Comparison of ENCODE assay signal across 9 cellular contexts in genomic region chr1:204287466-204287881, GRCh38.
DNase-seq lines count a peak whose midpoint lies in the region; ATAC-seq and TF ChIP-seq lines count a peak whose summit lies in the region.
"Had no signal": no experiment of that assay in that cellular context is flagged by ENCODE, and none has a peak within 500 bp of the region (broad histone marks: within the 10 kb centered on the region; RNA-seq: fewer than 3 reads in every experiment).

No MANE protein-coding gene starts in this region.

- ATAC-seq in naive thymus-derived CD8-positive, alpha-beta T cell, result peak; percentile 11 to 19
- no peak for ATAC-seq in HG02763 (IDR thresholded peaks at IDR 0.05; ENCODE audit: unreplicated experiment)
- no peak for ATAC-seq in HG02840 (IDR thresholded peaks at IDR 0.05; ENCODE audit: low FRiP score, unreplicated experiment)

- peak overlapping the region; percentile 77 to 96 (median 89) for H3K4me2 ChIP-seq in BLaER1 treated with 17β-estradiol and CSF1 and Interleukin-3, amounts not matched to agents 10 nM and 100 nM
- H3K4me2 ChIP-seq in OCI-LY1 (ENCODE audit: low read length), result no peak overlapping the region

- peak overlapping the region in 10 of 11 experiments; percentile 3 to 91 (median 80); a peak in 17 of 22 replicates for H3K27ac ChIP-seq in BLaER1 treated with 17β-estradiol and CSF1 and Interleukin-3, amounts not matched to agents 10 nM and 100 nM
- H3K27ac ChIP-seq in OCI-LY1 (ENCODE audit: low read depth, low read length, poor library complexity, severe bottlenecking), result no peak overlapping the region

- H3K27ac Mint-ChIP-seq in endothelial cell (ENCODE audit: unreplicated experiment), result peak overlapping the region; percentile 59
- H3K27ac Mint-ChIP-seq in naive thymus-derived CD8-positive, alpha-beta T cell, result peak overlapping the region; percentile 89 to 96 (median 94)

- H3K27me3 Mint-ChIP-seq in endothelial cell (ENCODE audit: unreplicated experiment), result peaks cover 4% of the 10 kb centered on the region
- H3K27me3 Mint-ChIP-seq in naive thymus-derived CD8-positive, alpha-beta T cell, result peaks cover 0 to 11% (median under 1%) of the 10 kb centered on the region in 5 donors

- TF ChIP-seq CTCF in OCI-LY1 (IDR thresholded peaks at IDR 0.05; ENCODE audit: low read length), result no peak
- no peak for TF ChIP-seq CTCF in endothelial cell (IDR thresholded peaks at IDR 0.05; ENCODE audit: unreplicated experiment)

- no peaks in the 10 kb centered on the region for H4K20me1 ChIP-seq in BLaER1 treated with 17β-estradiol and CSF1 and Interleukin-3, amounts not matched to agents 10 nM and 100 nM
- H4K20me1 ChIP-seq in OCI-LY1 (ENCODE audit: insufficient read depth, low read length), result no peaks in the 10 kb centered on the region

- H3K79me2 ChIP-seq in OCI-LY1 (ENCODE audit: insufficient read depth, low read length), result no peaks in the 10 kb centered on the region

- H3K4me3 Mint-ChIP-seq in endothelial cell (ENCODE audit: unreplicated experiment), result peak overlapping the region; percentile 66
- H3K4me3 Mint-ChIP-seq in naive thymus-derived CD8-positive, alpha-beta T cell, result peak overlapping the region; percentile 83 to 96 (median 89)

- H3K36me3 ChIP-seq in BLaER1 treated with 17β-estradiol and CSF1 and Interleukin-3, amounts not matched to agents 10 nM and 100 nM, result no peaks in the 10 kb centered on the region
- H3K36me3 ChIP-seq in OCI-LY1 (ENCODE audit: insufficient read depth, low read length), result no peaks in the 10 kb centered on the region

- POLR2A ChIA-PET in naive thymus-derived CD8-positive, alpha-beta T cell (lab: Charles Lee), result interaction anchor here (0.5 to 0.6 kb wide), 2 partner anchors 55 to 167 kb away, joined by 3 to 5 read pairs; no protein-coding TSS in a partner anchor

- no peaks in the 10 kb centered on the region for H3K27me3 ChIP-seq in BLaER1 treated with 17β-estradiol and CSF1 and Interleukin-3, amounts not matched to agents 10 nM and 100 nM
- H3K27me3 ChIP-seq in OCI-LY1 (ENCODE audit: insufficient read depth, low read length), result peaks cover 13% of the 10 kb centered on the region

- H3K9me2 ChIP-seq in OCI-LY1 (ENCODE audit: low read depth, low read length), result no peaks in the 10 kb centered on the region

- peak overlapping the region in 10 of 11 experiments; percentile 41 to 83 (median 72); a peak in 13 of 22 replicates for H3K9ac ChIP-seq in BLaER1 treated with 17β-estradiol and CSF1 and Interleukin-3, amounts not matched to agents 10 nM and 100 nM
- H3K9ac ChIP-seq in OCI-LY1 (ENCODE audit: low read length), result no peak overlapping the region

- no peaks in the 10 kb centered on the region for H3K9me3 Mint-ChIP-seq in endothelial cell (ENCODE audit: unreplicated experiment)
- H3K9me3 Mint-ChIP-seq in naive thymus-derived CD8-positive, alpha-beta T cell, result no peaks in the 10 kb centered on the region

- H3K9me3 ChIP-seq in BLaER1 treated with 17β-estradiol and CSF1 and Interleukin-3, amounts not matched to agents 10 nM and 100 nM (replicated peaks in 1 of 11), result no peaks in the 10 kb centered on the region
- no peaks in the 10 kb centered on the region for H3K9me3 ChIP-seq in OCI-LY1 (ENCODE audit: low read length)

- H3K4me3 ChIP-seq in BLaER1 treated with 17β-estradiol and CSF1 and Interleukin-3, amounts not matched to agents 10 nM and 100 nM, result peak overlapping the region in 4 of 10 experiments; percentile 34 to 65 (median 40); a peak in 6 of 20 replicates
- H3K4me3 ChIP-seq in OCI-LY1 (ENCODE audit: low read depth, low read length, poor library complexity, severe bottlenecking), result peak overlapping the region; percentile 30

- DNase-seq in endothelial cell (ENCODE audit: low spot score) (peak; percentile 26), SIG-M5 treated with dmso at 0.1 percent for 504 hours (lab: John Stamatoyannopoulos, UW; ENCODE audit: unreplicated experiment) (no peak), NOMO-1 treated with DMSO at 0.1 percent for 48 hours (lab: John Stamatoyannopoulos, UW; ENCODE audit: unreplicated experiment) (no peak)
- no peak for DNase-seq in naive thymus-derived CD8-positive, alpha-beta T cell
- DNase-seq: NCI-H748 treated with DMSO at 0.1 percent for 48 hours had no signal

- peaks cover 32 to 44% (median 41%) of the 10 kb centered on the region in 10 experiments for H3K4me1 ChIP-seq in BLaER1 treated with 17β-estradiol and CSF1 and Interleukin-3, amounts not matched to agents 10 nM and 100 nM
- no peaks in the 10 kb centered on the region for H3K4me1 ChIP-seq in OCI-LY1 (ENCODE audit: insufficient read depth, low read length, severe bottlenecking)

- no peaks in the 10 kb centered on the region for H3K36me3 Mint-ChIP-seq in endothelial cell (ENCODE audit: low read depth, unreplicated experiment)
- no peaks in the 10 kb centered on the region for H3K36me3 Mint-ChIP-seq in naive thymus-derived CD8-positive, alpha-beta T cell

- no peak overlapping the region for H2AFZ ChIP-seq in OCI-LY1 (ENCODE audit: low read length)

- H3F3A ChIP-seq in OCI-LY1 (ENCODE audit: insufficient read depth, low read length), result no peaks in the 10 kb centered on the region

- peaks cover 35% of the 10 kb centered on the region for H3K4me1 Mint-ChIP-seq in endothelial cell (ENCODE audit: unreplicated experiment)
- H3K4me1 Mint-ChIP-seq in naive thymus-derived CD8-positive, alpha-beta T cell, result peaks cover 25 to 32% (median 30%) of the 10 kb centered on the region in 4 donors

Comparison
In these comparisons a context has a peak if more than half of its experiments do, and no peak if none do; other contexts are left out.
1. ATAC-seq: peak in naive thymus-derived CD8-positive, alpha-beta T cell (2 of 2); none in HG02763 (single experiment) and HG02840 (single experiment).